ENCODE assay signal across 8 cellular contexts in the genomic region with DNA sequence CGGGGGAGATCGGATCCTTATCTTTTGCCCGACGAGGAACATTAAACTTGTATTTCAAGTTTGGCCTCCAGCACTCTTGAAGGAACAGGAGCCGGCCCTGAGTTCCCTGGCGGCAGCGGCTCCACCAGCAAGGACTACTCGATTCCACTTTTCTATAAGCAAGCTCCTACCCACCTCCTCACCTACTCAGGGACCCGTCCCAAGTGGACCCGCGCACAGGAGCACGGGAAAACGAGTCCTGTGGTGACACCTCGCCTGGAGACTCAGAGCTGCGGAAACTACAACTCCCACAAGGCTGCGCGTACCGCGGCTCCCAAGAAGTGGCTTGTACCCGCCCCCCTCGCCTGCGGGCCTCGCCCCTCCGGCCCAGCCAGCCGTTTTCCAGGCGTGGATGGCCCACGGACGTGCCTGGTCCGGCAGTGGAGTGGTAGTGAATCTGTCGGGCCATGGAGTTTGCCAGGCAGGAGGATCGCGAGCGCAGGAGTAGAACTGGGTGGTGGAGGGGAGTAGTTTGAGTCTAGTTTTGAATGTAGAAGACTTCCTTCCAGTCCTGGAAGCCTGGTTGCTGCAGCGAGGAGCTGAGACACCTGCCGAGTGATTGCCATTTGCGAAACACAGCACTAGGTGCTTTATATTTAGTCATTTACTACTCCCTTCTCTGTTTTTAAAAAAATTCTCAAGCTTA. TPM values are rescaled to one million over a fixed set of nuclear protein-coding genes. Genes with fewer than 3 reads are reported as not detected.
A peak's percentile ranks its signal among the peaks of the same experiment; 100 is the strongest.
DNase-seq lines count a peak whose midpoint lies in the region; ATAC-seq and TF ChIP-seq lines count a peak whose summit lies in the region.

A gene (minus strand): TSS at position 206 of the 685 bp plus-strand sequence. CDS start 476 bp downstream, outside the sequence.

- CTCF ChIA-PET in activated CD4-positive, alpha-beta memory T cell treated with anti-CD3 and anti-CD28 coated beads, Interleukin-2, amount 10 ng/mL, durations not matched to agents 7 days and 5 days (lab: Charles Lee) = interaction anchor here (0.6 to 1.5 kb wide), 11 partner anchors 22 to 380 kb away, joined by 3 to 8 read pairs (median 3); no protein-coding TSS in a partner anchor

- peaks cover 14% of the 10 kb centered on the region for H3K4me1 Mint-ChIP-seq in CD14-positive monocyte
- peaks cover 21% of the 10 kb centered on the region for H3K4me1 Mint-ChIP-seq in activated CD4-positive, alpha-beta memory T cell treated with anti-CD3 and anti-CD28 coated beads, Interleukin-2, amount 10 ng/mL, durations not matched to agents 7 days and 5 days

- POLR2A ChIA-PET in activated CD4-positive, alpha-beta memory T cell treated with anti-CD3 and anti-CD28 coated beads, Interleukin-2, amount 10 ng/mL, durations not matched to agents 7 days and 5 days (lab: Charles Lee) = interaction anchor here (0.7 to 2.1 kb wide), 10 partner anchors 8 to 586 kb away, joined by 3 to 8 read pairs (median 4); no protein-coding TSS in a partner anchor

- H3K9me3 Mint-ChIP-seq in CD14-positive monocyte = no peaks in the 10 kb centered on the region
- no peaks in the 10 kb centered on the region for H3K9me3 Mint-ChIP-seq in activated CD4-positive, alpha-beta memory T cell treated with anti-CD3 and anti-CD28 coated beads, Interleukin-2, amount 10 ng/mL, durations not matched to agents 7 days and 5 days

- no peak for TF ChIP-seq CTCF in CD14-positive monocyte (IDR thresholded peaks at IDR 0.05)
- no peak for TF ChIP-seq CTCF in lower leg skin (IDR thresholded peaks at IDR 0.05)

- intact Hi-C loops in CD14-positive monocyte (cut with micrococcal nuclease) (no loop called here), lower leg skin (cut with DNase I; ENCODE audit: low total_unique reads) (no loop called here)

- H3K27ac Mint-ChIP-seq in CD14-positive monocyte = peak within 1 kb of the TSS in 4 of 7 donors; percentile 19 to 65 (median 38)
- peak within 1 kb of the TSS; percentile 73 for H3K27ac Mint-ChIP-seq in activated CD4-positive, alpha-beta memory T cell treated with anti-CD3 and anti-CD28 coated beads, Interleukin-2, amount 10 ng/mL, durations not matched to agents 7 days and 5 days

- H3K27me3 Mint-ChIP-seq in CD14-positive monocyte (ENCODE audit: low read depth in 3 of 3) = peaks cover 0 to 6% (median 6%) of the 10 kb centered on the region in 3 donors
- H3K27me3 Mint-ChIP-seq in activated CD4-positive, alpha-beta memory T cell treated with anti-CD3 and anti-CD28 coated beads, Interleukin-2, amount 10 ng/mL, durations not matched to agents 7 days and 5 days = peaks cover 21% of the 10 kb centered on the region

- H3K36me3 Mint-ChIP-seq in CD14-positive monocyte = no peaks in the 10 kb centered on the region
- no peaks in the 10 kb centered on the region for H3K36me3 Mint-ChIP-seq in activated CD4-positive, alpha-beta memory T cell treated with anti-CD3 and anti-CD28 coated beads, Interleukin-2, amount 10 ng/mL, durations not matched to agents 7 days and 5 days (ENCODE audit: low read depth)

- no peak for TF ChIP-seq POLR2A in lower leg skin (IDR thresholded peaks at IDR 0.05)

- peak; percentile 77 for DNase-seq in CD14-positive monocyte (ENCODE audit: low spot score)
- DNase-seq in NCI-H748 treated with DMSO at 0.1 percent for 48 hours (lab: John Stamatoyannopoulos, UW) = peak; percentile 80
- DNase-seq in activated CD4-positive, alpha-beta memory T cell treated with anti-CD3 and anti-CD28 coated beads, Interleukin-2, amount 10 ng/mL, durations not matched to agents 7 days and 5 days = peak; percentile 93
- peak; percentile 94 for DNase-seq in ecto neural progenitor cell (ENCODE audit: low spot score)
- DNase-seq in lower leg skin (ENCODE audit: low spot score in 2 of 2) = peak; percentile 90 to 97
- peak; percentile 84 to 91 for DNase-seq in stimulated activated CD4-positive, alpha-beta T cell treated with anti-CD3 and anti-CD28 coated beads, Interleukin-4, amount 100 ng/mL, for 4 hours

- peak within 1 kb of the TSS; percentile 94 to 99 for H3K4me3 Mint-ChIP-seq in CD14-positive monocyte
- H3K4me3 Mint-ChIP-seq in activated CD4-positive, alpha-beta memory T cell treated with anti-CD3 and anti-CD28 coated beads, Interleukin-2, amount 10 ng/mL, durations not matched to agents 7 days and 5 days = peak within 1 kb of the TSS; percentile 92

- 1 to 2% methylated on average over 33 to 36 of the region's 36 CpGs for WGBS in lower leg skin, 2 donors

- peak within 1 kb of the TSS; percentile 57 for H3K4me3 ChIP-seq in lower leg skin (ENCODE audit: low read depth, poor library complexity, severe bottlenecking)

- peak; percentile 93 for ATAC-seq in GM19397 (IDR thresholded peaks at IDR 0.05; ENCODE audit: unreplicated experiment)
- peak; percentile 87 for ATAC-seq in HG03565 (IDR thresholded peaks at IDR 0.05; ENCODE audit: unreplicated experiment)

RNA-seq across cellular contexts. Expression of the gene that starts here (rescaled TPM):
- polyA plus RNA-seq in CD14-positive monocyte = 1 to 10 TPM; 2.0 to 4.1 TPM
- 10 to 100 TPM; 17.8 to 21.0 TPM for total RNA-seq in activated CD4-positive, alpha-beta memory T cell treated with anti-CD3 and anti-CD28 coated beads, Interleukin-2, amount 10 ng/mL, durations not matched to agents 7 days and 5 days
- total RNA-seq in lower leg skin = 10 to 100 TPM; 11.5 to 18.5 (median 14.2) TPM

Comparison
In these comparisons a context has a peak if more than half of its experiments do, and no peak if none do; other contexts are left out.
1. Peak in every context shown above with its lines: DNase-seq, ATAC-seq and H3K4me3 ChIP-seq.